Comparison of ENCODE assay signal across 1 cellular context in the genomic region with DNA sequence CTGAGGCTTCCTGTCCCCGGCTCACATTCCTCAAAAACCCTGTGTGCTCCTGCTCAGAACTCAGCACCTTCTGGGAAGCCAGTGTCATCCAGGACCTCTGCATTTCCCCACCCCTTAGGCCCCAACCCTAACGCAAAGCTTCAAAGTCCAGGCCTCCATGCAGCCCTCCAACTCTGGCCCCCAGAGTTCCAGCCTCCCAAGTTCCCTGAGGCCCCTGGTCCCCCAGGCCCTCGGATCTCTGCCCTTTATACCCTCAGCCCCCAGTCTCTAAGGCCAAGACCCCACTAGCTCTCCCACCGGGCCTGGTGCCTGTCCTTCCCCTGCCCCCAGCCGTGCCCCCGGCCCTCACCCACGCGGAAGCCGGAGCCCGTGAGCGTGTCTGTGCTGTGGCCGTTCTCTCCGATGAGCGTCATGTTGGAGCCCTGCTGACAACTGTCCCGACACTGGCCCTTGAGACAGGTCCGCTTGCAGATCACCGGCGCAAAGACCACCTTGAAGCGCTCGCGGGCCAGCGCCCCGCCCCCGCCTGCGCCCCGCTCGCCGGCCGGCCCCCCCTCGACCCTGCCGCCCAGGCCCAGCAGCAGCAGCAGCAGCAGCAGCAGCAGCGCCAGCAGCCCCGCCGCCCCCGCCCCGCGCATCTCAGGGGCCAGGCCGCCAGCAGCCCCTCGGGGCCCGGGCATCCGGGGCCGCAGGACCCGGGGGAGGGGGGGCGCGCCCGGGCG.
A peak's percentile ranks its signal among the peaks of the same experiment; 100 is the strongest.
TF ChIP-seq lines count a peak whose summit lies in the region.

No MANE protein-coding gene starts in this region.

TF ChIP-seq in HepG2, 621 proteins besides CTCF, POLR2A, EP300 and RAD21 (continued from another document and continues in another):
- TF ChIP-seq CHD4 (IDR thresholded peaks at IDR 0.05; ENCODE audit: borderline replicate concordance, low read length) (no peak), NCOA5 (CRISPR knock-in tag; IDR thresholded peaks at IDR 0.05) (no peak), TOPORS (CRISPR knock-in tag; IDR thresholded peaks at IDR 0.05) (no peak), KDM3A (CRISPR knock-in tag; IDR thresholded peaks at IDR 0.05; ENCODE audit: low read depth) (0 out of 2 replicates have a peak, but pooled peaks have one; percentile 23), SETDB1 (CRISPR knock-in tag; IDR thresholded peaks at IDR 0.05; ENCODE audit: borderline replicate concordance) (no peak), MLXIP (CRISPR knock-in tag; IDR thresholded peaks at IDR 0.05; ENCODE audit: borderline replicate concordance) (no peak), POLR2AphosphoS2 (IDR thresholded peaks at IDR 0.05; ENCODE audit: low read depth, low read length) (no peak), ZNF12 (CRISPR knock-in tag; IDR thresholded peaks at IDR 0.05) (no peak), HOXA5 (CRISPR knock-in tag; IDR thresholded peaks at IDR 0.05) (no peak), ZNF7 (CRISPR knock-in tag; IDR thresholded peaks at IDR 0.05) (no peak), SNAPC2 (CRISPR knock-in tag; IDR thresholded peaks at IDR 0.05) (no peak), ZBTB39 (CRISPR knock-in tag; IDR thresholded peaks at IDR 0.05) (no peak), PBX2 (CRISPR knock-in tag; IDR thresholded peaks at IDR 0.05) (no peak), GMEB1 (CRISPR knock-in tag; IDR thresholded peaks at IDR 0.05; ENCODE audit: borderline replicate concordance) (0 out of 2 replicates have a peak, but pooled peaks have one; percentile 14), MAFG (CRISPR knock-in tag; IDR thresholded peaks at IDR 0.05) (no peak), ZNF552 (CRISPR knock-in tag; IDR thresholded peaks at IDR 0.05; ENCODE audit: borderline replicate concordance) (no peak), PCBP1 (IDR thresholded peaks at IDR 0.05; ENCODE audit: borderline replicate concordance, low read depth, low read length) (0 out of 2 replicates have a peak, but pooled peaks have one; percentile 47), TMF1 (CRISPR knock-in tag; IDR thresholded peaks at IDR 0.05; ENCODE audit: low read depth) (peak; percentile 36; the same call in 1 of the 2 replicates), ZNF891 (CRISPR knock-in tag; IDR thresholded peaks at IDR 0.05) (no peak), PRPF4 (IDR thresholded peaks at IDR 0.05; ENCODE audit: low read depth, low read length, poor library complexity, severe bottlenecking) (no peak), AKNA (CRISPR knock-in tag; IDR thresholded peaks at IDR 0.05; ENCODE audit: borderline replicate concordance) (no peak), ZNF724P (CRISPR knock-in tag; IDR thresholded peaks at IDR 0.05; ENCODE audit: borderline replicate concordance) (peak; percentile 52; the same call in 1 of the 2 replicates), PHF5A (CRISPR knock-in tag; IDR thresholded peaks at IDR 0.05; ENCODE audit: low read depth, unreplicated experiment) (no peak), ZNF225 (CRISPR knock-in tag; IDR thresholded peaks at IDR 0.05) (0 out of 2 replicates have a peak, but pooled peaks have one; percentile 24), CC2D1A (CRISPR knock-in tag; IDR thresholded peaks at IDR 0.05) (no peak), HNRNPK (IDR thresholded peaks at IDR 0.05; ENCODE audit: low read depth, low read length, poor library complexity, severe bottlenecking) (no peak), ZNF296 (CRISPR knock-in tag; conservative IDR thresholded peaks at IDR 0.05) (no peak), ZNF781 (CRISPR knock-in tag; IDR thresholded peaks at IDR 0.05; ENCODE audit: borderline replicate concordance, not compliant biosample characterization) (no peak), ZNF331 (CRISPR knock-in tag; IDR thresholded peaks at IDR 0.05) (no peak), HOXD1 (CRISPR knock-in tag; IDR thresholded peaks at IDR 0.05) (no peak), ZC3H4 (CRISPR knock-in tag; IDR thresholded peaks at IDR 0.05; ENCODE audit: borderline replicate concordance) (no peak), FOXJ3 (CRISPR knock-in tag; IDR thresholded peaks at IDR 0.05; ENCODE audit: borderline replicate concordance) (no peak), SAFB2 (CRISPR knock-in tag; IDR thresholded peaks at IDR 0.05; ENCODE audit: borderline replicate concordance, low read depth) (no peak), ZNF207 (IDR thresholded peaks at IDR 0.05; ENCODE audit: borderline replicate concordance) (no peak), KAT2B (IDR thresholded peaks at IDR 0.05; ENCODE audit: borderline replicate concordance, low read depth, low read length) (no peak), ZNF256 (CRISPR knock-in tag; conservative IDR thresholded peaks at IDR 0.05) (no peak)
- TF ChIP-seq, protein P1, sequence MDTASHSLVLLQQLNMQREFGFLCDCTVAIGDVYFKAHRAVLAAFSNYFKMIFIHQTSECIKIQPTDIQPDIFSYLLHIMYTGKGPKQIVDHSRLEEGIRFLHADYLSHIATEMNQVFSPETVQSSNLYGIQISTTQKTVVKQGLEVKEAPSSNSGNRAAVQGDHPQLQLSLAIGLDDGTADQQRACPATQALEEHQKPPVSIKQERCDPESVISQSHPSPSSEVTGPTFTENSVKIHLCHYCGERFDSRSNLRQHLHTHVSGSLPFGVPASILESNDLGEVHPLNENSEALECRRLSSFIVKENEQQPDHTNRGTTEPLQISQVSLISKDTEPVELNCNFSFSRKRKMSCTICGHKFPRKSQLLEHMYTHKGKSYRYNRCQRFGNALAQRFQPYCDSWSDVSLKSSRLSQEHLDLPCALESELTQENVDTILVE (CRISPR knock-in tag; IDR thresholded peaks at IDR 0.05) = no peak
- TF ChIP-seq, protein P2, sequence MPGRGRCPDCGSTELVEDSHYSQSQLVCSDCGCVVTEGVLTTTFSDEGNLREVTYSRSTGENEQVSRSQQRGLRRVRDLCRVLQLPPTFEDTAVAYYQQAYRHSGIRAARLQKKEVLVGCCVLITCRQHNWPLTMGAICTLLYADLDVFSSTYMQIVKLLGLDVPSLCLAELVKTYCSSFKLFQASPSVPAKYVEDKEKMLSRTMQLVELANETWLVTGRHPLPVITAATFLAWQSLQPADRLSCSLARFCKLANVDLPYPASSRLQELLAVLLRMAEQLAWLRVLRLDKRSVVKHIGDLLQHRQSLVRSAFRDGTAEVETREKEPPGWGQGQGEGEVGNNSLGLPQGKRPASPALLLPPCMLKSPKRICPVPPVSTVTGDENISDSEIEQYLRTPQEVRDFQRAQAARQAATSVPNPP (CRISPR knock-in tag; IDR thresholded peaks at IDR 0.05) = no peak
- TF ChIP-seq, protein P3, sequence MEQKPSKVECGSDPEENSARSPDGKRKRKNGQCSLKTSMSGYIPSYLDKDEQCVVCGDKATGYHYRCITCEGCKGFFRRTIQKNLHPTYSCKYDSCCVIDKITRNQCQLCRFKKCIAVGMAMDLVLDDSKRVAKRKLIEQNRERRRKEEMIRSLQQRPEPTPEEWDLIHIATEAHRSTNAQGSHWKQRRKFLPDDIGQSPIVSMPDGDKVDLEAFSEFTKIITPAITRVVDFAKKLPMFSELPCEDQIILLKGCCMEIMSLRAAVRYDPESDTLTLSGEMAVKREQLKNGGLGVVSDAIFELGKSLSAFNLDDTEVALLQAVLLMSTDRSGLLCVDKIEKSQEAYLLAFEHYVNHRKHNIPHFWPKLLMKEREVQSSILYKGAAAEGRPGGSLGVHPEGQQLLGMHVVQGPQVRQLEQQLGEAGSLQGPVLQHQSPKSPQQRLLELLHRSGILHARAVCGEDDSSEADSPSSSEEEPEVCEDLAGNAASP (CRISPR knock-in tag; IDR thresholded peaks at IDR 0.05; ENCODE audit: borderline replicate concordance) = 0 out of 2 replicates have a peak, but pooled peaks have one; percentile 22
- TF ChIP-seq, protein P4, sequence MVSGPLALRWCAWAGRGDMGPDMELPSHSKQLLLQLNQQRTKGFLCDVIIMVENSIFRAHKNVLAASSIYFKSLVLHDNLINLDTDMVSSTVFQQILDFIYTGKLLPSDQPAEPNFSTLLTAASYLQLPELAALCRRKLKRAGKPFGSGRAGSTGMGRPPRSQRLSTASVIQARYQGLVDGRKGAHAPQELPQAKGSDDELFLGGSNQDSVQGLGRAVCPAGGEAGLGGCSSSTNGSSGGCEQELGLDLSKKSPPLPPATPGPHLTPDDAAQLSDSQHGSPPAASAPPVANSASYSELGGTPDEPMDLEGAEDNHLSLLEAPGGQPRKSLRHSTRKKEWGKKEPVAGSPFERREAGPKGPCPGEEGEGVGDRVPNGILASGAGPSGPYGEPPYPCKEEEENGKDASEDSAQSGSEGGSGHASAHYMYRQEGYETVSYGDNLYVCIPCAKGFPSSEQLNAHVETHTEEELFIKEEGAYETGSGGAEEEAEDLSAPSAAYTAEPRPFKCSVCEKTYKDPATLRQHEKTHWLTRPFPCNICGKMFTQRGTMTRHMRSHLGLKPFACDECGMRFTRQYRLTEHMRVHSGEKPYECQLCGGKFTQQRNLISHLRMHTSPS (CRISPR knock-in tag; IDR thresholded peaks at IDR 0.05; ENCODE audit: low read depth) = no peak
